7 cellular contexts compared by ENCODE assay signal in the genomic region with DNA sequence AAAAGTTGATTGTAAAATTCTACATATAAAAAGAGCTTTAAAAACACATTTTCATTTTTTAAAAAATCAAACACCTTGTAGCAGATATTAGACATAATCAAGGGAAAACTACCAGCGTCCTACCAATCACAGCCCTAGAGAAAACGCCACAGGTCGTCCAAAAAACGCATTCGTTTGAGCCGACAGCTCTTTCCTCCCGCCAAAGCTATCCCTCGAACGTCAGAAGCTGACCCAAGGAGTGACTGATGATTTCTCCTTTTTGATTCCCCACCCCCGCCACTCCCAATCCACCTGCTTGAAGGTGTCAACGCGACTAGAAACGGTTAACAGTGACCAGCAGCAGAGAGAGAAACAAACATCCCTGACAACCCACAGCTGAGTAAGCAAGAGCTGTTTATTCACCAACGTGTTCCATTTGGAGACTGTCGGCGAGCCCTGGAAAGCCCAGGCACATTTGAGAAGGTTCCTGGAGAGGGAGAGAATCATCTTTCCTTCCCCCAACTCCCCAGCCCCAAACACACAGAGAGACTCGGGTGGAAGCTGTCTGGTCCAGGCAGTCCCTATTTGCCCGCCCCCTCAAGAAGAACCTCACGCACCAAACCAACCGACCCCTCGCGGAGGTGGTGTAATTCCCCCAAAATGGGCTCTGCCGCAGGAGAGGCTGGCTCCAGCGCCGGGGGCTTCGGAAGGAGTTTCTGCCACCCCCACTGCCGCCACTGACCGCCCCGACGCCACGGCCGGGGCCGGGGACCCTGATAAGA. TPM values are rescaled to one million over a fixed set of nuclear protein-coding genes. Genes with fewer than 3 reads are reported as not detected.
DNase-seq lines count a peak whose midpoint lies in the region; ATAC-seq, FAIRE-seq and TF ChIP-seq lines count a peak whose summit lies in the region.

No MANE protein-coding gene starts in this region.

- H3K4me1 ChIP-seq in MM.1S (ENCODE audit: low read length): 0 out of 2 replicates have a peak, but pooled peaks cover 7% of the 10 kb centered on the region
- H3K4me1 ChIP-seq in HepG2 (ENCODE audit: insufficient read depth, low read length): peaks cover 28% of the 10 kb centered on the region

- in situ Hi-C loops in HepG2 (cut with HindIII; ENCODE audit: extremely low pct_ligation_motif_present, low pct_unique_long_range_greater_than_20kb): loop anchor here (5.0 kb wide), 2 partner anchors 48 to 203 kb away; no protein-coding TSS in a partner anchor

- H3K9me3 ChIP-seq in MM.1S (replicated peaks; ENCODE audit: insufficient read depth, low read length): no peaks in the 10 kb centered on the region
- no peaks in the 10 kb centered on the region for H3K9me3 ChIP-seq in HepG2 (ENCODE audit: low read length)

- TF ChIP-seq RAD21 in HepG2 (CRISPR knock-in tag; IDR thresholded peaks at IDR 0.05): no peak

- FAIRE-seq in HepG2 (lab: Jason Lieb, UNC): peak; percentile 40

- CTCF ChIA-PET in HepG2 (lab: Yijun Ruan, JAX; ENCODE audit: low intra/inter-chr PET ratio, low total read pairs): interaction anchor here (1.9 kb wide), 1 partner anchor 203 kb away, joined by 16 read pairs; no protein-coding TSS in a partner anchor

- intact Hi-C loops in HepG2 (cut with micrococcal nuclease; ENCODE audit: unreplicated experiment): loop anchor here (2.0 to 5.0 kb wide), 3 partner anchors 108 to 167 kb away; no protein-coding TSS in a partner anchor

- POLR2A ChIA-PET in HepG2 (lab: Yijun Ruan, JAX): interaction anchor here (0.6 to 4.3 kb wide), 11 partner anchors 13 to 367 kb away, joined by 3 to 47 read pairs (median 3); partner anchors contain the start of genes BTAF1 and IDE

- under 1% methylated on average over 17 of the region's 33 CpGs for WGBS in HepG2 (ENCODE audit: low lambda C conversion rate)

- ATAC-seq in HepG2: peak; percentile 22

- H3F3A ChIP-seq in MM.1S (ENCODE audit: insufficient read depth, low read length): no peaks in the 10 kb centered on the region; the same call in 1 of the 2 replicates

- H3K4me3 ChIP-seq in GM08714 (ENCODE audit: low read length): peak overlapping the region; percentile 99
- peak overlapping the region; percentile 98 for H3K4me3 ChIP-seq in H7 (ENCODE audit: insufficient read depth, low read depth, low read length)
- peak overlapping the region; percentile 96 for H3K4me3 ChIP-seq in MM.1S (ENCODE audit: low read length)
- peak overlapping the region; percentile 90 to 100 (median 99) for H3K4me3 ChIP-seq in HepG2 (replicated peaks in 1 of 3; ENCODE audit: insufficient read depth in 1 of 3, low read depth in 2 of 3, low read length in 3 of 3)

- H4K20me1 ChIP-seq in MM.1S (ENCODE audit: insufficient read depth, low read length) (no peaks in the 10 kb centered on the region), HepG2 (ENCODE audit: insufficient read depth, low read length) (peaks cover 5% of the 10 kb centered on the region)

- peak overlapping the region; percentile 78 for H3K4me2 ChIP-seq in MM.1S (ENCODE audit: low read depth, low read length)
- H3K4me2 ChIP-seq in HepG2 (ENCODE audit: low read depth, low read length): peak overlapping the region; percentile 89

- H3K9ac ChIP-seq in MM.1S (ENCODE audit: low read length) (peak overlapping the region; percentile 92), HepG2 (ENCODE audit: insufficient read depth, low read depth, low read length) (peak overlapping the region; percentile 94)

- TF ChIP-seq EP300 in HepG2 (IDR thresholded peaks at IDR 0.05; ENCODE audit: low read depth in 2 of 2, low read length in 2 of 2) (no peak), HepG2 (CRISPR knock-in tag; IDR thresholded peaks at IDR 0.05; ENCODE audit: borderline replicate concordance) (no peak)

- TF ChIP-seq CTCF in MM.1S (IDR thresholded peaks at IDR 0.05; ENCODE audit: low read length): no peak
- TF ChIP-seq CTCF in HepG2 (CRISPR knock-in tag; IDR thresholded peaks at IDR 0.05): no peak

- H3K79me2 ChIP-seq in MM.1S (ENCODE audit: low read length): peaks cover 82% of the 10 kb centered on the region
- peaks cover 37% of the 10 kb centered on the region for H3K79me2 ChIP-seq in HepG2 (ENCODE audit: insufficient read depth, low read length)

- no peak for TF ChIP-seq POLR2A in HepG2 (IDR thresholded peaks at IDR 0.05; ENCODE audit: insufficient read depth in 1 of 2, low read depth in 2 of 2, low read length in 2 of 2)

- H3K9me2 ChIP-seq in MM.1S (replicated peaks; ENCODE audit: insufficient read depth, low read length): no peaks in the 10 kb centered on the region

- TSS peak; percentile 63 for BruUV-seq in HepG2 (replicated peaks; lab: Mats Ljungman, UMichigan)

- peaks cover 3% of the 10 kb centered on the region for H3K36me3 ChIP-seq in H7 (replicated peaks; ENCODE audit: control insufficient read depth, insufficient read depth, low read length)
- H3K36me3 ChIP-seq in MM.1S (replicated peaks; ENCODE audit: insufficient read depth, low read length): no peaks in the 10 kb centered on the region
- H3K36me3 ChIP-seq in HepG2 (replicated peaks in 1 of 2; ENCODE audit: control insufficient read depth in 1 of 2, insufficient read depth in 2 of 2, low read length in 2 of 2): peaks cover 0 to 16% of the 10 kb centered on the region in 2 experiments; a peak in 2 of 5 replicates

- H3K27ac ChIP-seq in MM.1S (ENCODE audit: low read length) (peak overlapping the region; percentile 76), HepG2 (ENCODE audit: extremely low read length, insufficient read depth, low read length) (peak overlapping the region; percentile 90)

- H3K27me3 ChIP-seq in H7 (ENCODE audit: control insufficient read depth, insufficient read depth, low read length): no peaks in the 10 kb centered on the region
- no peaks in the 10 kb centered on the region for H3K27me3 ChIP-seq in MM.1S (replicated peaks; ENCODE audit: insufficient read depth, low read length)
- no peaks in the 10 kb centered on the region; a peak in 2 of 5 replicates for H3K27me3 ChIP-seq in HepG2 (ENCODE audit: control insufficient read depth in 1 of 2, insufficient read depth in 2 of 2, low read length in 2 of 2)

- DNase-seq in H7 (peak; percentile 54), MM.1S (peak; percentile 57), T-helper 22 cell (ENCODE audit: low read depth) (peak; percentile 18), dermis blood vessel endothelial cell (peak; percentile 60), HepG2 (ENCODE audit: low spot score) (peak; percentile 23)
- DNase-seq in stimulated activated CD4-positive, alpha-beta T cell treated with anti-CD3 and anti-CD28 coated beads, TNF-alpha, amount 100 ng/mL, for 48 hours (ENCODE audit: low read depth in 3 of 3): peak in 2 of 3 donors; percentile 4 to 11

- H2AFZ ChIP-seq in MM.1S (ENCODE audit: low read length): peak overlapping the region; percentile 95
- peak overlapping the region; percentile 89 for H2AFZ ChIP-seq in HepG2 (ENCODE audit: low read length)

RNA-seq across cellular contexts. Expression of gene CPEB3, which starts 0.6 kb away (rescaled TPM):
- total RNA-seq in H7 (2014; rRNA removed; shearing (Covaris generic)): 0.62 and 0.92 TPM in 2 replicates
- total RNA-seq in dermis blood vessel endothelial cell (1.7 and 2.5 TPM in 2 replicates), HepG2 (2016; rRNA removed; fragmentation: Illumina TruSeq; extraction: Trizol) (0.66 and 0.88 TPM in 2 replicates)
- total RNA-seq in HepG2 (2016; cell fraction: cytosol; rRNA removed; fragmentation: Illumina TruSeq; extraction: Trizol; ENCODE audit: low read depth): 0.30 and 0.35 TPM in 2 replicates
- total RNA-seq in HepG2 (2016; cell fraction: insoluble cytoplasmic fraction; rRNA removed; fragmentation: Illumina TruSeq; extraction: Trizol): 0.48 and 0.65 TPM in 2 replicates
- total RNA-seq in HepG2 (2016; cell fraction: membrane; rRNA removed; fragmentation: Illumina TruSeq; extraction: Trizol): 0.28 and 0.31 TPM in 2 replicates
- 1.1 TPM in 2 replicates for total RNA-seq in HepG2 (2016; cell fraction: nucleus; rRNA removed; fragmentation: Illumina TruSeq; extraction: Trizol)
- 0.67 and 0.70 TPM in 2 replicates for polyA plus RNA-seq in HepG2 (2011; rRNA removed)
- polyA plus RNA-seq in HepG2 (2011; cell fraction: cytosol; rRNA removed): 0.31 and 0.51 TPM in 2 replicates
- polyA plus RNA-seq in HepG2 (2011; cell fraction: nucleus; rRNA removed): 2.0 and 2.3 TPM in 2 replicates
- polyA plus RNA-seq in HepG2 (2012): 1.3 and 1.8 TPM in 2 replicates
- 0.01 TPM in 1 of 2 replicates, not detected in the other for polyA plus RNA-seq in HepG2 (2016; cell fraction: cytosol; fragmentation: Illumina TruSeq; extraction: Trizol; ENCODE audit: low read depth)
- polyA plus RNA-seq in HepG2 (2016; cell fraction: insoluble cytoplasmic fraction; fragmentation: Illumina TruSeq; extraction: Trizol; ENCODE audit: low read depth): 0.78 and 0.79 TPM in 2 replicates
- polyA plus RNA-seq in HepG2 (2016; cell fraction: membrane; fragmentation: Illumina TruSeq; extraction: Trizol; ENCODE audit: low read depth): 0.10 and 0.11 TPM in 2 replicates
- 1.2 and 1.6 TPM in 2 replicates for polyA plus RNA-seq in HepG2 (2016; cell fraction: nucleus; fragmentation: Illumina TruSeq; extraction: Trizol; ENCODE audit: insufficient read depth, low read depth)
- 2.5 and 2.8 TPM in 2 replicates for polyA minus RNA-seq in HepG2 (2011; rRNA and poly(A)+ RNA removed; ENCODE audit: low replicate concordance)
- polyA minus RNA-seq in HepG2 (2011; cell fraction: cytosol; rRNA and poly(A)+ RNA removed): 1.3 and 1.8 TPM in 2 replicates
- polyA minus RNA-seq in HepG2 (2011; cell fraction: nucleus; rRNA and poly(A)+ RNA removed): 4.7 and 4.8 TPM in 2 replicates

RNA-seq across cellular contexts. Expression of gene MARCHF5, which starts 0.7 kb away (rescaled TPM):
- 7.9 and 11.6 TPM in 2 replicates for total RNA-seq in H7 (2014; rRNA removed; shearing (Covaris generic))
- total RNA-seq in dermis blood vessel endothelial cell: 40.2 and 41.2 TPM in 2 replicates
- total RNA-seq in HepG2 (2016; rRNA removed; fragmentation: Illumina TruSeq; extraction: Trizol): 21.0 and 34.7 TPM in 2 replicates
- 3.3 TPM in 2 replicates for total RNA-seq in HepG2 (2016; cell fraction: cytosol; rRNA removed; fragmentation: Illumina TruSeq; extraction: Trizol; ENCODE audit: low read depth)
- total RNA-seq in HepG2 (2016; cell fraction: insoluble cytoplasmic fraction; rRNA removed; fragmentation: Illumina TruSeq; extraction: Trizol): 19.7 and 32.2 TPM in 2 replicates
- 9.9 and 11.9 TPM in 2 replicates for total RNA-seq in HepG2 (2016; cell fraction: membrane; rRNA removed; fragmentation: Illumina TruSeq; extraction: Trizol)
- 16.5 and 17.8 TPM in 2 replicates for total RNA-seq in HepG2 (2016; cell fraction: nucleus; rRNA removed; fragmentation: Illumina TruSeq; extraction: Trizol)
- 18.6 and 19.4 TPM in 2 replicates for polyA plus RNA-seq in HepG2 (2011; rRNA removed)
- polyA plus RNA-seq in HepG2 (2011; cell fraction: cytosol; rRNA removed): 10.8 and 16.2 TPM in 2 replicates
- 23.2 and 32.1 TPM in 2 replicates for polyA plus RNA-seq in HepG2 (2011; cell fraction: nucleus; rRNA removed)
- 44.4 and 46.6 TPM in 2 replicates for polyA plus RNA-seq in HepG2 (2012)
- polyA plus RNA-seq in HepG2 (2016; cell fraction: cytosol; fragmentation: Illumina TruSeq; extraction: Trizol; ENCODE audit: low read depth): 4.4 and 4.6 TPM in 2 replicates
- 37.6 and 41.9 TPM in 2 replicates for polyA plus RNA-seq in HepG2 (2016; cell fraction: insoluble cytoplasmic fraction; fragmentation: Illumina TruSeq; extraction: Trizol; ENCODE audit: low read depth)
- polyA plus RNA-seq in HepG2 (2016; cell fraction: membrane; fragmentation: Illumina TruSeq; extraction: Trizol; ENCODE audit: low read depth): 8.6 and 11.3 TPM in 2 replicates
- polyA plus RNA-seq in HepG2 (2016; cell fraction: nucleus; fragmentation: Illumina TruSeq; extraction: Trizol; ENCODE audit: insufficient read depth, low read depth): 27.4 and 27.8 TPM in 2 replicates
- polyA minus RNA-seq in HepG2 (2011; rRNA and poly(A)+ RNA removed; ENCODE audit: low replicate concordance): 4.2 and 9.1 TPM in 2 replicates
- 8.9 and 10.0 TPM in 2 replicates for polyA minus RNA-seq in HepG2 (2011; cell fraction: cytosol; rRNA and poly(A)+ RNA removed)
- polyA minus RNA-seq in HepG2 (2011; cell fraction: nucleus; rRNA and poly(A)+ RNA removed): 23.0 and 32.8 TPM in 2 replicates

Comparison
In these comparisons a context has a peak if more than half of its experiments do, and no peak if none do; other contexts are left out.
1. Peak in every context shown above with its lines: DNase-seq, ATAC-seq, H3K4me3 ChIP-seq and H3K27ac ChIP-seq.
2. DNase-seq: peak in every context shown above with its lines; median percentile 60 in dermis blood vessel endothelial cell; 57 in MM.1S; 54 in H7; 23 in HepG2; 18 in T-helper 22 cell; 8 in stimulated activated CD4-positive, alpha-beta T cell treated with anti-CD3 and anti-CD28 coated beads, TNF-alpha, amount 100 ng/mL, for 48 hours.